ENCODE assay signal across 18 cellular contexts in genomic region chr2:170404846-170405245, GRCh38.
DNase-seq lines count a peak whose midpoint lies in the region; ATAC-seq and TF ChIP-seq lines count a peak whose summit lies in the region.
"Had no signal": no experiment of that assay in that cellular context is flagged by ENCODE, and none has a peak within 500 bp of the region (broad histone marks: within the 10 kb centered on the region; RNA-seq: fewer than 3 reads in every experiment).

No MANE protein-coding gene starts in this region.

- no peaks in the 10 kb centered on the region for H3K79me2 ChIP-seq in OCI-LY3 (ENCODE audit: low read length)

- peak overlapping the region; percentile 62 for H3K4me2 ChIP-seq in OCI-LY3 (ENCODE audit: low read length)

- DNase-seq in T-helper 17 cell = no peak
- no peak for DNase-seq in iPS-NIHi7 (ENCODE audit: extremely low spot score)
- DNase-seq in NCI-H2029 treated with DMSO at 0.1 percent for 48 hours (lab: John Stamatoyannopoulos, UW) = no peak
- no peak for DNase-seq in DMS53 (lab: John Stamatoyannopoulos, UW)
- DNase-seq: ACHN; CD4-positive, alpha-beta memory T cell; DND-41; GF-D8; NCI-H1092; NCI-H1694; NCI-H446; Peyer's patch; SIG-M5 had no signal

- ATAC-seq in GM18502 (IDR thresholded peaks at IDR 0.05; ENCODE audit: poor library complexity, unreplicated experiment) (peak; percentile 43), GM21390 (IDR thresholded peaks at IDR 0.05; ENCODE audit: unreplicated experiment) (peak; percentile 57), HG02852 (IDR thresholded peaks at IDR 0.05; ENCODE audit: unreplicated experiment) (peak; percentile 63), T-helper 17 cell (no peak)

- no peak for TF ChIP-seq CTCF in OCI-LY3 (IDR thresholded peaks at IDR 0.05; ENCODE audit: low read depth, low read length)

- H3K27ac ChIP-seq in OCI-LY3 (ENCODE audit: low read length) = no peak overlapping the region
- H3K27ac ChIP-seq: Peyer's patch had no signal

- H3K27me3 ChIP-seq in OCI-LY3 (ENCODE audit: low read depth, low read length) = peaks cover 69% of the 10 kb centered on the region
- H3K27me3 ChIP-seq: Peyer's patch had no signal

- H3K9ac ChIP-seq in OCI-LY3 (ENCODE audit: low read length) = no peak overlapping the region

- H3K27ac Mint-ChIP-seq in T-helper 17 cell = no peak overlapping the region
- H3K27ac Mint-ChIP-seq: B cell; CD4-positive, alpha-beta memory T cell had no signal

- no peaks in the 10 kb centered on the region for H3K9me3 ChIP-seq in OCI-LY3 (ENCODE audit: insufficient read depth, low read length)
- H3K9me3 ChIP-seq in T-helper 17 cell (ENCODE audit: control insufficient read depth, low read length, poor library complexity, severe bottlenecking) = no peaks in the 10 kb centered on the region
- H3K9me3 ChIP-seq: Peyer's patch had no signal

- 0 out of 2 replicates have a peak overlapping the region, but pooled peaks have one; percentile 9 for H3K4me3 ChIP-seq in OCI-LY3 (ENCODE audit: low read length)
- H3K4me3 ChIP-seq: Peyer's patch had no signal

- no peak overlapping the region for H3K4me3 Mint-ChIP-seq in T-helper 17 cell
- H3K4me3 Mint-ChIP-seq: B cell; CD4-positive, alpha-beta memory T cell had no signal

- no peak overlapping the region for H2AFZ ChIP-seq in OCI-LY3 (ENCODE audit: low read depth, low read length)

- H4K20me1 ChIP-seq in OCI-LY3 (ENCODE audit: insufficient read depth, low read length) = peaks cover 28% of the 10 kb centered on the region

- H3K4me1 ChIP-seq in OCI-LY3 (ENCODE audit: low read length) = peaks cover 46% of the 10 kb centered on the region

- H3K36me3 ChIP-seq in OCI-LY3 (replicated peaks; ENCODE audit: low read depth, low read length) = no peaks in the 10 kb centered on the region
- H3K36me3 ChIP-seq: Peyer's patch had no signal

- H3K36me3 Mint-ChIP-seq in T-helper 17 cell (ENCODE audit: low read depth) = peaks cover 4% of the 10 kb centered on the region
- H3K36me3 Mint-ChIP-seq: CD4-positive, alpha-beta memory T cell had no signal

- peaks cover 8% of the 10 kb centered on the region for H3K4me1 Mint-ChIP-seq in T-helper 17 cell

- H3K27me3 Mint-ChIP-seq in T-helper 17 cell = peaks cover 65% of the 10 kb centered on the region
